32 cellular contexts compared by ENCODE assay signal in genomic region chr2:164763431-164763830, GRCh38.
"Had no signal": no experiment of that assay in that cellular context is flagged by ENCODE, and none has a peak within 500 bp of the region (broad histone marks: within the 10 kb centered on the region; RNA-seq: fewer than 3 reads in every experiment).

No MANE protein-coding gene starts in this region.

- H3K4me3 Mint-ChIP-seq: activated CD4-positive, alpha-beta memory T cell treated with anti-CD3 and anti-CD28 coated beads, Interleukin-2, amount 10 ng/mL, durations not matched to agents 7 days and 5 days; activated naive CD8-positive, alpha-beta T cell; activated T-cell treated with anti-CD3 and anti-CD28 coated beads, Interleukin-2, amount 50 U/mL, for 4 hours; activated T-helper 17 cell treated with anti-CD3 and anti-CD28 coated beads, Interleukin-2, amount 50 U/mL, for 72 hours; effector memory CD8-positive, alpha-beta T cell; T-helper 17 cell; T-helper 2 cell treated with Interferon-gamma antibody and Interleukin-4, amounts not matched to agents 5 μg/mL and 100 μg/mL, for 36 hours had no signal

- H3K27me3 ChIP-seq: brain microvascular endothelial cell, esophagus muscularis mucosa, foreskin keratinocyte, gastroesophageal sphincter, heart right ventricle had no signal

- ATAC-seq: activated T-cell treated with anti-CD3 and anti-CD28 coated beads, Interleukin-2, amount 50 U/mL, for 4 hours; activated T-helper 17 cell treated with anti-CD3 and anti-CD28 coated beads, Interleukin-2, amount 50 U/mL, for 72 hours; effector memory CD8-positive, alpha-beta T cell; foreskin keratinocyte; gastroesophageal sphincter; heart right ventricle; T-helper 17 cell had no signal

- H3K27me3 Mint-ChIP-seq: activated CD4-positive, alpha-beta memory T cell treated with anti-CD3 and anti-CD28 coated beads, Interleukin-2, amount 10 ng/mL, durations not matched to agents 7 days and 5 days; activated naive CD8-positive, alpha-beta T cell; activated T-helper 17 cell treated with anti-CD3 and anti-CD28 coated beads, Interleukin-2, amount 50 U/mL, for 72 hours; effector memory CD8-positive, alpha-beta T cell; T-helper 17 cell had no signal

- H3K36me3 ChIP-seq: brain microvascular endothelial cell, esophagus muscularis mucosa, gastroesophageal sphincter, heart right ventricle had no signal

- H3K36me3 Mint-ChIP-seq: activated naive CD8-positive, alpha-beta T cell had no signal

- H3K9me3 Mint-ChIP-seq: activated CD4-positive, alpha-beta memory T cell treated with anti-CD3 and anti-CD28 coated beads, Interleukin-2, amount 10 ng/mL, durations not matched to agents 7 days and 5 days; activated T-helper 17 cell treated with anti-CD3 and anti-CD28 coated beads, Interleukin-2, amount 50 U/mL, for 72 hours; T-helper 2 cell treated with Interferon-gamma antibody and Interleukin-4, amounts not matched to agents 5 μg/mL and 100 μg/mL, for 36 hours had no signal

- H3K9me3 ChIP-seq: esophagus muscularis mucosa, gastroesophageal sphincter had no signal

- H3K27ac ChIP-seq: brain microvascular endothelial cell, esophagus muscularis mucosa, foreskin keratinocyte, gastroesophageal sphincter, heart right ventricle had no signal

- H3K27ac Mint-ChIP-seq: activated CD4-positive, alpha-beta memory T cell treated with anti-CD3 and anti-CD28 coated beads, Interleukin-2, amount 10 ng/mL, durations not matched to agents 7 days and 5 days; activated naive CD8-positive, alpha-beta T cell; activated T-helper 17 cell treated with anti-CD3 and anti-CD28 coated beads, Interleukin-2, amount 50 U/mL, for 72 hours; effector memory CD8-positive, alpha-beta T cell; T-helper 17 cell; T-helper 2 cell treated with Interferon-gamma antibody and Interleukin-4, amounts not matched to agents 5 μg/mL and 100 μg/mL, for 36 hours had no signal

- H3K4me3 ChIP-seq: esophagus muscularis mucosa, gastroesophageal sphincter, heart right ventricle had no signal

- DNase-seq: activated CD4-positive, alpha-beta memory T cell treated with anti-CD3 and anti-CD28 coated beads, Interleukin-2, amount 10 ng/mL, durations not matched to agents 7 days and 5 days; activated CD4-positive, alpha-beta T cell treated with anti-CD3 and anti-CD28 coated beads for 1 hour; activated CD4-positive, alpha-beta T cell treated with anti-CD3 and anti-CD28 coated beads for 4 hours; activated CD4-positive, alpha-beta T cell treated with anti-CD3 and anti-CD28 coated beads, Interleukin-2, amount 50 U/mL, for 1 hour; activated CD8-positive, alpha-beta memory T cell treated with anti-CD3 and anti-CD28 coated beads, Interleukin-2, amount 50 U/mL, for 48 hours; activated effector memory CD4-positive, alpha-beta T cell treated with Interleukin-2 at 50 U/mL for 16 hours; activated gamma-delta T cell treated with Interleukin-2 at 50 U/mL for 16 hours; activated naive CD4-positive, alpha-beta T cell treated with anti-CD3 and anti-CD28 coated beads, Interleukin-2, amount 50 U/mL, for 16 hours; activated naive CD4-positive, alpha-beta T cell treated with Interleukin-2 at 50 U/mL for 16 hours; activated T-cell treated with anti-CD3 and anti-CD28 coated beads for 4 hours; activated T-cell treated with anti-CD3 and anti-CD28 coated beads, Interleukin-2, amount 50 U/mL, for 4 hours; amniotic stem cell; anterior cingulate cortex; brain microvascular endothelial cell; caudate nucleus; cortex of kidney; dermis blood vessel endothelial cell; effector CD4-positive, alpha-beta T cell; effector memory CD8-positive, alpha-beta T cell; erythroblast; foreskin keratinocyte; heart right ventricle; hippocampal formation; T-helper 1 cell; T-helper 17 cell had no signal

- H3K4me1 Mint-ChIP-seq: activated CD4-positive, alpha-beta memory T cell treated with anti-CD3 and anti-CD28 coated beads, Interleukin-2, amount 10 ng/mL, durations not matched to agents 7 days and 5 days; activated T-helper 17 cell treated with anti-CD3 and anti-CD28 coated beads, Interleukin-2, amount 50 U/mL, for 72 hours; T-helper 17 cell had no signal

- FAIRE-seq: astrocyte, bronchial epithelial cell had no signal
